Comparison of ENCODE assay signal across 1 cellular context in the genomic region with DNA sequence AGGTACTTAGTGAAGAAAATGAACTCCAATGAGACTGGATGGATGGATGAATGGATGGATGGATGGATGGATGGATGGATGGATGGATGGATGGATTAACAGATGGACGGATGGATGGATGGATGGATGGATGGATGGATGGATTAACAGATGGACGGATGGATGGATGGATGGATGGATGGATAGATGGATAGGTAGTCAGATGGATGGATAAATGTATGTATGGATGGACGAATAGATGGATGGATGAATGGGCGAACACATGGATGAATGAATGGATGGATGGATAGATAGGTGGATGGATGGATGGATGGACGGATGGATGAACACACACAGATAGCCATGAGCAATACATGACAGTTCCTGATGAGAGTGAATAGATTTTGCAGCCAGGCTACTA.
TF ChIP-seq lines count a peak whose summit lies in the region.

No MANE protein-coding gene starts in this region.

TF ChIP-seq in HEK293, 187 proteins besides CTCF, POLR2A, EP300 and RAD21:
- TF ChIP-seq ZNF366 (tag by site-specific recombination; conservative IDR thresholded peaks at IDR 0.05) = peak; percentile 95
- peak; percentile 64; the same call in 1 of the 2 replicates for TF ChIP-seq ZBTB17 (tag by site-specific recombination; IDR thresholded peaks at IDR 0.05)
